ENCODE assay signal across 15 cellular contexts in genomic region chr1:22884806-22885559, GRCh38.
A peak's percentile ranks its signal among the peaks of the same experiment; 100 is the strongest.
DNase-seq lines count a peak whose midpoint lies in the region; ATAC-seq, FAIRE-seq and TF ChIP-seq lines count a peak whose summit lies in the region.
"Had no signal": no experiment of that assay in that cellular context is flagged by ENCODE, and none has a peak within 500 bp of the region (broad histone marks: within the 10 kb centered on the region; RNA-seq: fewer than 3 reads in every experiment).

No MANE protein-coding gene starts in this region.

- in situ Hi-C loops in K562 (cut with MboI): no loop called here

- no peak overlapping the region for H3K4me3 ChIP-seq in K562
- H3K4me3 ChIP-seq: GM23248, psoas muscle, vagina had no signal

- 0 out of 5 replicates have a peak, but pooled peaks cover 0 to 5% of the 10 kb centered on the region in 2 experiments for H3K4me1 ChIP-seq in K562 (replicated peaks in 1 of 2; ENCODE audit: control insufficient read depth in 2 of 2, insufficient read depth in 2 of 2, low read length in 2 of 2)
- H3K4me1 ChIP-seq: foreskin keratinocyte, psoas muscle had no signal

- no peak for ATAC-seq in left ventricle myocardium superior
- ATAC-seq in Right ventricle myocardium superior (ENCODE audit: poor library complexity): no peak
- no peak for ATAC-seq in K562
- ATAC-seq in esophagus mucosa: no peak
- no peak for ATAC-seq in GM18498 (IDR thresholded peaks at IDR 0.05; ENCODE audit: unreplicated experiment)
- ATAC-seq in HG02885 (IDR thresholded peaks at IDR 0.05; ENCODE audit: poor library complexity, unreplicated experiment): no peak
- ATAC-seq: foreskin keratinocyte, psoas muscle had no signal

- intact Hi-C loops in left ventricle myocardium superior (cut with micrococcal nuclease) (no loop called here), Right ventricle myocardium superior (cut with DNase I) (loop anchor here (5.0 kb wide), 1 partner anchor 183 kb away; no protein-coding TSS in a partner anchor), K562 (cut with micrococcal nuclease) (loop anchor here (5.0 kb wide), 1 partner anchor 183 kb away; no protein-coding TSS in a partner anchor)

- no peak overlapping the region for H2AFZ ChIP-seq in K562 (ENCODE audit: low read depth, low read length)
- H2AFZ ChIP-seq: GM23248 had no signal

- H3K9me3 ChIP-seq in K562 (replicated peaks; ENCODE audit: control insufficient read depth, insufficient read depth, low read depth, low read length): no peaks in the 10 kb centered on the region
- H3K9me3 ChIP-seq: psoas muscle, vagina had no signal

- peaks cover 13% of the 10 kb centered on the region for H4K20me1 ChIP-seq in K562 (replicated peaks; ENCODE audit: control insufficient read depth, insufficient read depth, low read length)

- no peaks in the 10 kb centered on the region for H3K79me2 ChIP-seq in K562 (ENCODE audit: control insufficient read depth, insufficient read depth, low read length)

- H3K27ac ChIP-seq in K562 (ENCODE audit: extremely low read depth, low read depth, low read length): no peak overlapping the region
- H3K27ac ChIP-seq: foreskin keratinocyte, GM23248, psoas muscle, vagina had no signal

- H3K9ac ChIP-seq in K562 (ENCODE audit: insufficient read depth in 1 of 2, low read depth in 2 of 2, low read length in 2 of 2): no peak overlapping the region
- H3K9ac ChIP-seq: GM23248 had no signal

- peaks cover 19 to 68% of the 10 kb centered on the region in 2 experiments for H3K27me3 ChIP-seq in K562 (ENCODE audit: control insufficient read depth in 2 of 2, insufficient read depth in 2 of 2, low read length in 2 of 2)
- H3K27me3 ChIP-seq: vagina had no signal

- TF ChIP-seq EP300 in K562 (IDR thresholded peaks at IDR 0.05; ENCODE audit: low read length): no peak

- TF ChIP-seq RAD21 in K562 (CRISPR knock-in tag; conservative IDR thresholded peaks at IDR 0.05 in 1 of 2, IDR thresholded peaks at IDR 0.05 in 1 of 2): no peak

- no TSS peak for BruUV-seq in K562 (replicated peaks; lab: Mats Ljungman, UMichigan)

- DNase-seq in left ventricle myocardium superior: peak; percentile 14
- no peak for DNase-seq in Right ventricle myocardium superior
- DNase-seq in NAMALWA (ENCODE audit: low spot score): peak; percentile 24
- DNase-seq in K562 (ENCODE audit: extremely low read depth in 1 of 4, low spot score in 3 of 4): no peak
- no peak for DNase-seq in HuH-7 (ENCODE audit: low spot score)
- DNase-seq: central memory CD4-positive, alpha-beta T cell; foreskin keratinocyte; GM23248; NCI-H1436 treated with DMSO at 0.1 percent for 48 hours; NCI-H446; psoas muscle had no signal

- no peak for TF ChIP-seq POLR2A in K562 (conservative IDR thresholded peaks at IDR 0.05)

- H3K4me2 ChIP-seq in K562 (ENCODE audit: insufficient read depth, low read length): no peak overlapping the region

- TF ChIP-seq CTCF in K562 (IDR thresholded peaks at IDR 0.05 in 2 of 3, conservative IDR thresholded peaks at IDR 0.05 in 1 of 3; ENCODE audit: insufficient read depth in 2 of 3, low read depth in 1 of 3, low read length in 3 of 3): no peak

- no peak for FAIRE-seq in K562 (lab: Jason Lieb, UNC)

- WGBS in K562 (ENCODE audit: insufficient coverage, low coverage, missing lambda C conversion rate): 1% methylated on average over 16 of the region's 16 CpGs

- POLR2A ChIA-PET in K562 (lab: Yijun Ruan, JAX): no interaction called here

- CTCF ChIA-PET in K562 (lab: Yijun Ruan, JAX; ENCODE audit: low intra/inter-chr PET ratio): no interaction called here

- H3K36me3 ChIP-seq in K562 (ENCODE audit: control insufficient read depth, insufficient read depth, low read length): no peaks in the 10 kb centered on the region
- H3K36me3 ChIP-seq: vagina had no signal

- no peaks in the 10 kb centered on the region for H3K9me1 ChIP-seq in K562 (ENCODE audit: control insufficient read depth, insufficient read depth, low read length)

TF ChIP-seq in K562, 482 proteins besides CTCF, POLR2A, EP300 and RAD21:
- TF ChIP-seq PYGO2 (tag; IDR thresholded peaks at IDR 0.05): no peak
- no peak for TF ChIP-seq ZNF224 (CRISPR knock-in tag; IDR thresholded peaks at IDR 0.05)
- TF ChIP-seq ZNF717 (CRISPR knock-in tag; IDR thresholded peaks at IDR 0.05): no peak
- TF ChIP-seq CREB1 (IDR thresholded peaks at IDR 0.05): no peak
- no peak for TF ChIP-seq CREB1 (CRISPR knock-in tag; IDR thresholded peaks at IDR 0.05)
- TF ChIP-seq STAG1 (CRISPR knock-in tag; IDR thresholded peaks at IDR 0.05; ENCODE audit: borderline replicate concordance): no peak
- peak; percentile 5 for TF ChIP-seq ZFP36 (IDR thresholded peaks at IDR 0.05; ENCODE audit: low read depth, low read length, partially characterized antibody)
- TF ChIP-seq TBL1XR1 (IDR thresholded peaks at IDR 0.05; ENCODE audit: low read length in 2 of 2): no peak
- TF ChIP-seq SMAD3 (CRISPR knock-in tag; conservative IDR thresholded peaks at IDR 0.05): no peak
- peak; percentile 90 for TF ChIP-seq ZKSCAN1 (IDR thresholded peaks at IDR 0.05; ENCODE audit: low read depth, low read length)
- no peak for TF ChIP-seq CTBP1 (IDR thresholded peaks at IDR 0.05; ENCODE audit: borderline replicate concordance)

Comparison
In these comparisons a context has a peak if more than half of its experiments do, and no peak if none do; other contexts are left out.
1. DNase-seq: peak in left ventricle myocardium superior (single experiment) and NAMALWA (single experiment); none in Right ventricle myocardium superior (single experiment), K562 (0 of 4) and HuH-7 (single experiment).